In the genomic region with DNA sequence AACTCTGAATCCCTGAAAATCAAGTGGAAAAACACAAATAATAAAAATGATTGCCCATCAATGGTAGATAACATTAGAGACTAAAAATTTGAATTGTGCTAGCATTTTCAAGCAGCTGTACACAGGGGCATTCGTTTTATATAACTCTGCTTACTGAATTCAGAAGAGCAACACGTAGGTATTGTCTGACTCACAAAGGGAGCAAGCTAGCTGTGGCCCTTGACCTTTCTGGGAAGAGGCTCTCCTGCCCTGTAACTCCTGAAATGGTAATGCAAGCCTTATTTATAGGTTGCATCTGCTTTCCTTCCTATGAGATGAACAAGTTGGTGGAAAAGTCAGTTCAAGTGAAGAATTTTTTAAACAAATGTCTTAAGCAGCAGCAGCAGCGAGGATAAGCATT, we compare ENCODE assay signal across 16 cellular contexts.
A peak's percentile ranks its signal among the peaks of the same experiment; 100 is the strongest.
DNase-seq lines count a peak whose midpoint lies in the region; ATAC-seq, FAIRE-seq and TF ChIP-seq lines count a peak whose summit lies in the region.
"Had no signal": no experiment of that assay in that cellular context is flagged by ENCODE, and none has a peak within 500 bp of the region (broad histone marks: within the 10 kb centered on the region; RNA-seq: fewer than 3 reads in every experiment).

No MANE protein-coding gene starts in this region.

- no peak overlapping the region for H3K4me2 ChIP-seq in HepG2 (ENCODE audit: low read depth, low read length)
- H3K4me2 ChIP-seq in SK-N-SH: no peak overlapping the region

- in situ Hi-C loops in HepG2 (cut with HindIII; ENCODE audit: extremely low pct_ligation_motif_present, low pct_unique_long_range_greater_than_20kb): no loop called here

- H3K79me2 ChIP-seq in HepG2 (ENCODE audit: insufficient read depth, low read length): no peaks in the 10 kb centered on the region
- H3K79me2 ChIP-seq in SK-N-SH (ENCODE audit: insufficient read depth): no peaks in the 10 kb centered on the region

- no peaks in the 10 kb centered on the region for H4K20me1 ChIP-seq in HepG2 (ENCODE audit: insufficient read depth, low read length)
- no peaks in the 10 kb centered on the region for H4K20me1 ChIP-seq in SK-N-SH (ENCODE audit: insufficient read depth)

- H3K27me3 Mint-ChIP-seq in nephron progenitor cell (ENCODE audit: low read depth, poor library complexity): no peaks in the 10 kb centered on the region

- no TSS peak for BruUV-seq in HepG2 (replicated peaks; lab: Mats Ljungman, UMichigan)

- H2AFZ ChIP-seq in HepG2 (ENCODE audit: low read length): no peak overlapping the region
- H2AFZ ChIP-seq in SK-N-SH (ENCODE audit: low read depth): no peak overlapping the region

- H3K4me3 Mint-ChIP-seq in nephron progenitor cell: no peak overlapping the region
- H3K4me3 Mint-ChIP-seq: CD8-positive, alpha-beta T cell; HFFc6 had no signal

- no peaks in the 10 kb centered on the region for H3K36me3 ChIP-seq in HepG2 (replicated peaks in 1 of 2; ENCODE audit: control insufficient read depth in 1 of 2, insufficient read depth in 2 of 2, low read length in 2 of 2)
- no peaks in the 10 kb centered on the region for H3K36me3 ChIP-seq in right lobe of liver
- peaks cover 0 to 2% of the 10 kb centered on the region in 2 experiments for H3K36me3 ChIP-seq in SK-N-SH (replicated peaks in 1 of 2; ENCODE audit: control insufficient read depth in 1 of 2, insufficient read depth in 2 of 2, low read length in 1 of 2)

- no peaks in the 10 kb centered on the region for H3F3A ChIP-seq in SK-N-SH (replicated peaks; ENCODE audit: insufficient read depth)

- H3K9me2 ChIP-seq in SK-N-SH: no peaks in the 10 kb centered on the region

- H3K4me1 Mint-ChIP-seq in nephron progenitor cell: peaks cover 50% of the 10 kb centered on the region

- H3K36me3 Mint-ChIP-seq in nephron progenitor cell (ENCODE audit: low read depth): no peaks in the 10 kb centered on the region
- H3K36me3 Mint-ChIP-seq: CD8-positive, alpha-beta T cell had no signal

- TF ChIP-seq RAD21 in HepG2 (CRISPR knock-in tag; IDR thresholded peaks at IDR 0.05) (no peak), SK-N-SH (IDR thresholded peaks at IDR 0.05; ENCODE audit: low read length) (no peak)

- TF ChIP-seq EP300 in HepG2 (IDR thresholded peaks at IDR 0.05; ENCODE audit: low read depth in 2 of 2, low read length in 2 of 2) (no peak), HepG2 (CRISPR knock-in tag; IDR thresholded peaks at IDR 0.05; ENCODE audit: borderline replicate concordance) (no peak), SK-N-SH (IDR thresholded peaks at IDR 0.05; ENCODE audit: borderline replicate concordance in 1 of 2, low read depth in 1 of 2, low read length in 1 of 2) (no peak)

- H3K27ac ChIP-seq in HepG2 (ENCODE audit: extremely low read length, insufficient read depth, low read length): no peak overlapping the region
- no peak overlapping the region for H3K27ac ChIP-seq in right lobe of liver
- no peak overlapping the region for H3K27ac ChIP-seq in SK-N-SH (ENCODE audit: low read depth in 2 of 2, low read length in 1 of 2)

- POLR2A ChIA-PET in HepG2 (lab: Yijun Ruan, JAX): no interaction called here
- POLR2A ChIA-PET in HEK293T (lab: Yijun Ruan, JAX): no interaction called here
- POLR2A ChIA-PET in SK-N-SH (lab: Yijun Ruan, JAX): no interaction called here

- intact Hi-C loops in HepG2 (cut with micrococcal nuclease; ENCODE audit: unreplicated experiment) (loop anchor here (10.0 kb wide), 1 partner anchor 185 kb away; no protein-coding TSS in a partner anchor), right lobe of liver (cut with DNase I) (no loop called here)

- DNase-seq in HepG2 (ENCODE audit: low spot score): no peak
- no peak for DNase-seq in right lobe of liver
- peak; percentile 45 for DNase-seq in choroid plexus epithelial cell (ENCODE audit: low read depth)
- peak; percentile 17 for DNase-seq in nephron progenitor cell
- DNase-seq in HEK293T (ENCODE audit: extremely low spot score): no peak
- DNase-seq in SK-N-SH: no peak
- no peak for DNase-seq in NCI-H226
- DNase-seq: CD8-positive, alpha-beta T cell; DMS79 treated with DMSO at 0.1 percent for 48 hours; HFFc6; NCI-H1105; NCI-H1694; NCI-H524 had no signal

- ATAC-seq in HepG2: no peak; the same call in 2 of the 3 replicates
- ATAC-seq in right lobe of liver: no peak
- ATAC-seq in HG02571 (IDR thresholded peaks at IDR 0.05; ENCODE audit: unreplicated experiment): no peak
- ATAC-seq: CD8-positive, alpha-beta T cell; Panc1; Right ventricle myocardium inferior had no signal

- H3K9ac ChIP-seq in HepG2 (ENCODE audit: insufficient read depth, low read depth, low read length) (no peak overlapping the region), SK-N-SH (no peak overlapping the region)

- CTCF ChIA-PET in HepG2 (lab: Yijun Ruan, JAX; ENCODE audit: low intra/inter-chr PET ratio, low total read pairs): no interaction called here
- CTCF ChIA-PET in HEK293T (lab: Yijun Ruan, JAX): no interaction called here
- CTCF ChIA-PET in SK-N-SH (lab: Yijun Ruan, JAX): no interaction called here

- no peak for FAIRE-seq in HepG2 (lab: Jason Lieb, UNC)

- H3K27me3 ChIP-seq in HepG2 (ENCODE audit: control insufficient read depth in 1 of 2, insufficient read depth in 2 of 2, low read length in 2 of 2) (no peaks in the 10 kb centered on the region; a peak in 1 of 5 replicates), right lobe of liver (no peaks in the 10 kb centered on the region), SK-N-SH (ENCODE audit: insufficient read depth) (no peaks in the 10 kb centered on the region)

- 41% methylated on average over 3 of the region's 3 CpGs for WGBS in HepG2 (ENCODE audit: low lambda C conversion rate)
- WGBS in right lobe of liver (ENCODE audit: insufficient coverage, low coverage, low lambda C conversion rate, missing lambda C conversion rate): 73% methylated on average over 3 of the region's 3 CpGs
- 78% methylated on average over 3 of the region's 3 CpGs for WGBS in SK-N-SH (ENCODE audit: low lambda C conversion rate)

- H3K9me3 ChIP-seq in HepG2 (ENCODE audit: low read length) (no peaks in the 10 kb centered on the region), right lobe of liver (no peaks in the 10 kb centered on the region), SK-N-SH (no peaks in the 10 kb centered on the region)

- no peak overlapping the region for H3K4me3 ChIP-seq in HepG2 (replicated peaks in 1 of 3; ENCODE audit: insufficient read depth in 1 of 3, low read depth in 2 of 3, low read length in 3 of 3)
- H3K4me3 ChIP-seq in right lobe of liver: no peak overlapping the region
- H3K4me3 ChIP-seq in choroid plexus epithelial cell (ENCODE audit: low read depth, low read length): no peak overlapping the region
- no peak overlapping the region for H3K4me3 ChIP-seq in SK-N-SH (ENCODE audit: low read depth in 2 of 2, low read length in 1 of 2)

- peak overlapping the region; percentile 97 for H3K27ac Mint-ChIP-seq in nephron progenitor cell
- H3K27ac Mint-ChIP-seq: CD8-positive, alpha-beta T cell; HFFc6 had no signal

- H3K4me1 ChIP-seq in HepG2 (ENCODE audit: insufficient read depth, low read length): no peaks in the 10 kb centered on the region
- no peaks in the 10 kb centered on the region for H3K4me1 ChIP-seq in right lobe of liver
- H3K4me1 ChIP-seq in SK-N-SH (ENCODE audit: control insufficient read depth in 1 of 2, insufficient read depth in 2 of 2, low read depth in 1 of 2, low read length in 1 of 2): peaks cover 0 to 2% of the 10 kb centered on the region in 2 experiments; a peak in 2 of 4 replicates

- H3K9me3 Mint-ChIP-seq in nephron progenitor cell: no peaks in the 10 kb centered on the region
- H3K9me3 Mint-ChIP-seq: CD8-positive, alpha-beta T cell; HFFc6 had no signal

- TF ChIP-seq POLR2A in HepG2 (IDR thresholded peaks at IDR 0.05; ENCODE audit: insufficient read depth in 1 of 2, low read depth in 2 of 2, low read length in 2 of 2) (no peak), right lobe of liver (IDR thresholded peaks at IDR 0.05) (no peak)

- TF ChIP-seq CTCF in HepG2 (CRISPR knock-in tag; IDR thresholded peaks at IDR 0.05) (no peak), right lobe of liver (IDR thresholded peaks at IDR 0.05) (no peak), choroid plexus epithelial cell (conservative IDR thresholded peaks at IDR 0.05; ENCODE audit: low read depth, low read length) (no peak), nephron progenitor cell (IDR thresholded peaks at IDR 0.05) (no peak), SK-N-SH (IDR thresholded peaks at IDR 0.05) (no peak)

TF ChIP-seq in HepG2, 621 proteins besides CTCF, POLR2A, EP300 and RAD21:
- TF ChIP-seq NR2F1 (CRISPR knock-in tag; IDR thresholded peaks at IDR 0.05) (0 out of 4 replicates have a peak, but pooled peaks of 1 of the 2 experiments have one; percentile 28), ZNF670 (CRISPR knock-in tag; IDR thresholded peaks at IDR 0.05; ENCODE audit: borderline replicate concordance) (no peak), NR2F6 (IDR thresholded peaks at IDR 0.05) (peak; percentile 16; the same call in 1 of the 2 replicates), NR2F6 (CRISPR knock-in tag; IDR thresholded peaks at IDR 0.05) (no peak)
TF ChIP-seq in HepG2: peak in this region for 2.

TF ChIP-seq in HEK293T, 16 proteins besides CTCF, POLR2A, EP300 and RAD21 (continues in another document):
- TF ChIP-seq FOXK2 (IDR thresholded peaks at IDR 0.05): no peak
- TF ChIP-seq ZNF384 (IDR thresholded peaks at IDR 0.05): no peak
- TF ChIP-seq BHLHE40 (IDR thresholded peaks at IDR 0.05; ENCODE audit: borderline replicate concordance): no peak
- TF ChIP-seq SUZ12 (IDR thresholded peaks at IDR 0.05): no peak
- no peak for TF ChIP-seq HDGF (IDR thresholded peaks at IDR 0.05; ENCODE audit: borderline replicate concordance)

TF ChIP-seq in SK-N-SH, 30 proteins besides CTCF, POLR2A, EP300 and RAD21 (continues in another document):
- no peak for TF ChIP-seq JUND (IDR thresholded peaks at IDR 0.05)
- TF ChIP-seq SIN3A (IDR thresholded peaks at IDR 0.05; ENCODE audit: borderline replicate concordance, low read depth, low read length): no peak
- TF ChIP-seq NRF1 (IDR thresholded peaks at IDR 0.05; ENCODE audit: low read depth, low read length): no peak
- no peak for TF ChIP-seq TEAD4 (IDR thresholded peaks at IDR 0.05; ENCODE audit: borderline replicate concordance, insufficient read depth)
- no peak for TF ChIP-seq YY1 (IDR thresholded peaks at IDR 0.05; ENCODE audit: low read depth)
- TF ChIP-seq, protein P1, sequence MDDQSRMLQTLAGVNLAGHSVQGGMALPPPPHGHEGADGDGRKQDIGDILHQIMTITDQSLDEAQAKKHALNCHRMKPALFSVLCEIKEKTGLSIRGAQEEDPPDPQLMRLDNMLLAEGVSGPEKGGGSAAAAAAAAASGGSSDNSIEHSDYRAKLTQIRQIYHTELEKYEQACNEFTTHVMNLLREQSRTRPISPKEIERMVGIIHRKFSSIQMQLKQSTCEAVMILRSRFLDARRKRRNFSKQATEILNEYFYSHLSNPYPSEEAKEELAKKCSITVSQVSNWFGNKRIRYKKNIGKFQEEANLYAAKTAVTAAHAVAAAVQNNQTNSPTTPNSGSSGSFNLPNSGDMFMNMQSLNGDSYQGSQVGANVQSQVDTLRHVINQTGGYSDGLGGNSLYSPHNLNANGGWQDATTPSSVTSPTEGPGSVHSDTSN (IDR thresholded peaks at IDR 0.05): no peak
- TF ChIP-seq GABPA (IDR thresholded peaks at IDR 0.05; ENCODE audit: low read depth): no peak

Comparison
In these comparisons a context has a peak if more than half of its experiments do, and no peak if none do; other contexts are left out.
1. DNase-seq: peak in choroid plexus epithelial cell (single experiment) and nephron progenitor cell (single experiment); none in HepG2 (single experiment), right lobe of liver (0 of 3), HEK293T (single experiment), SK-N-SH (single experiment) and NCI-H226 (single experiment).